In the genomic region with DNA sequence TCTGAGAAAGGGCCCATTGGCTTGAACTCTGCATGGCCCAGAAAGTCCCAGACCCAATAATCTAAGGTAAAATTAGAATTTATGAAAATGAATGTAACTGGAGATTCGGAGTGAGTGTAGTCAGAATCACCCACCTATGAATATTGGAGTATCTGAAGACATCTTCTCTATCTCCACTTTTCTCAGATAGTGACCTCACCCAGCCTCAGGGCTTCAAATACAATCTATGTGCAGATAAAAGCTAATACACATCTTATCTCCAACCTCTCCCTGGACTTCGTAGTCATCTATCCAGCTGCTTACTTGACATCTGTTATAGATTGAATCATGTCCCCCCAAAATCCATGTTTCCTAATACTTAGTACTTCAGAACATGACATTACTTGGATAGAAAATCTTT, we compare ENCODE assay signal across 31 cellular contexts.
DNase-seq lines count a peak whose midpoint lies in the region.
"Had no signal": no experiment of that assay in that cellular context is flagged by ENCODE, and none has a peak within 500 bp of the region (broad histone marks: within the 10 kb centered on the region; RNA-seq: fewer than 3 reads in every experiment).

No MANE protein-coding gene starts in this region.

- H4K91ac ChIP-seq in trophoblast cell (ENCODE audit: low read depth, low read length), result no peak overlapping the region

- H2BK5ac ChIP-seq in mesendoderm (ENCODE audit: low read length), result no peak overlapping the region
- no peak overlapping the region for H2BK5ac ChIP-seq in trophoblast cell (ENCODE audit: low read depth, low read length, poor library complexity)

- H2AK5ac ChIP-seq in mesendoderm (ENCODE audit: low read length) (no peak overlapping the region), trophoblast cell (ENCODE audit: low read length) (no peak overlapping the region)

- no peak overlapping the region for H3K23ac ChIP-seq in mesendoderm (ENCODE audit: low read length)
- H3K23ac ChIP-seq in trophoblast cell (ENCODE audit: low read length), result no peak overlapping the region

- H2BK120ac ChIP-seq in mesendoderm (ENCODE audit: low read depth, low read length), result no peak overlapping the region
- H2BK120ac ChIP-seq in trophoblast cell (ENCODE audit: insufficient read depth, low read length, poor library complexity), result no peak overlapping the region

- H3K4me2 ChIP-seq in mesendoderm (ENCODE audit: low read length) (no peak overlapping the region), trophoblast cell (ENCODE audit: low read length) (no peak overlapping the region)
- H3K4me2 ChIP-seq: A549; BLaER1; BLaER1 treated with 17β-estradiol and CSF1 and Interleukin-3, amounts not matched to agents 10 nM and 100 nM had no signal

- H3K27ac ChIP-seq in mesendoderm (ENCODE audit: low read depth, low read length) (no peak overlapping the region), trophoblast cell (ENCODE audit: low read depth, low read length) (no peak overlapping the region)
- H3K27ac ChIP-seq: 22Rv1; A549; BLaER1; BLaER1 treated with 17β-estradiol and CSF1 and Interleukin-3, amounts not matched to agents 10 nM and 100 nM; C4-2B had no signal

- no peak overlapping the region for H2BK12ac ChIP-seq in trophoblast cell (ENCODE audit: low read length)

- no peak overlapping the region for H3K9ac ChIP-seq in mesendoderm (ENCODE audit: low read length)
- no peak overlapping the region for H3K9ac ChIP-seq in trophoblast cell (ENCODE audit: low read length)
- H3K9ac ChIP-seq: BLaER1; BLaER1 treated with 17β-estradiol and CSF1 and Interleukin-3, amounts not matched to agents 10 nM and 100 nM had no signal

- no peak overlapping the region for H3K14ac ChIP-seq in trophoblast cell (ENCODE audit: low read length)

- H3K4me1 ChIP-seq in mesendoderm (ENCODE audit: control insufficient read depth, low read depth, low read length), result no peaks in the 10 kb centered on the region
- H3K4me1 ChIP-seq in trophoblast cell (ENCODE audit: control insufficient read depth in 1 of 2, insufficient read depth in 2 of 2, low read length in 2 of 2), result no peaks in the 10 kb centered on the region
- H3K4me1 ChIP-seq: A549, BE2C, Caco-2 had no signal

- H3K36me3 ChIP-seq in mesendoderm (ENCODE audit: control insufficient read depth, insufficient read depth, low read length) (no peaks in the 10 kb centered on the region), trophoblast cell (ENCODE audit: control insufficient read depth in 1 of 2, insufficient read depth in 2 of 2, low read length in 2 of 2) (no peaks in the 10 kb centered on the region)
- H3K36me3 ChIP-seq: BE2C; BLaER1; BLaER1 treated with 17β-estradiol and CSF1 and Interleukin-3, amounts not matched to agents 10 nM and 100 nM had no signal

- no peak overlapping the region for H2AFZ ChIP-seq in trophoblast cell (ENCODE audit: insufficient read depth, low read length, poor library complexity)

- H3K4ac ChIP-seq in mesendoderm (ENCODE audit: low read depth, low read length), result no peak overlapping the region
- H3K4ac ChIP-seq in trophoblast cell (ENCODE audit: low read depth, low read length), result no peak overlapping the region

- H3K9me3 ChIP-seq in trophoblast cell (ENCODE audit: insufficient read depth, low read depth, low read length), result no peaks in the 10 kb centered on the region
- H3K9me3 ChIP-seq: A549; BE2C; BLaER1; BLaER1 treated with 17β-estradiol and CSF1 and Interleukin-3, amounts not matched to agents 10 nM and 100 nM; Caco-2 had no signal

- H4K5ac ChIP-seq in mesendoderm (ENCODE audit: low read length), result no peak overlapping the region

- no peak overlapping the region for H3K18ac ChIP-seq in mesendoderm (ENCODE audit: low read length)
- H3K18ac ChIP-seq in trophoblast cell (ENCODE audit: low read length), result no peak overlapping the region

- H3K56ac ChIP-seq in mesendoderm (ENCODE audit: low read length), result no peak overlapping the region

- H3K4me3 ChIP-seq in mesendoderm (ENCODE audit: low read length) (no peak overlapping the region), trophoblast cell (ENCODE audit: low read depth, low read length) (no peak overlapping the region)
- H3K4me3 ChIP-seq: A549; BLaER1; BLaER1 treated with 17β-estradiol and CSF1 and Interleukin-3, amounts not matched to agents 10 nM and 100 nM had no signal

- no peak overlapping the region for H2BK15ac ChIP-seq in mesendoderm (replicated peaks; ENCODE audit: low read depth)

- no peak overlapping the region for H4K12ac ChIP-seq in trophoblast cell (ENCODE audit: low read depth, low read length)

- H3K79me1 ChIP-seq in mesendoderm (ENCODE audit: low read length) (no peaks in the 10 kb centered on the region), trophoblast cell (ENCODE audit: low read length) (no peaks in the 10 kb centered on the region)

- H3K79me2 ChIP-seq in mesendoderm (ENCODE audit: control insufficient read depth, insufficient read depth, low read length) (no peaks in the 10 kb centered on the region), trophoblast cell (ENCODE audit: control insufficient read depth, insufficient read depth, low read length, poor library complexity) (no peaks in the 10 kb centered on the region)

- H3K27me3 ChIP-seq in mesendoderm (ENCODE audit: insufficient read depth, low read length, poor library complexity) (no peaks in the 10 kb centered on the region), trophoblast cell (ENCODE audit: insufficient read depth, low read length) (no peaks in the 10 kb centered on the region)
- H3K27me3 ChIP-seq: BE2C; BLaER1; BLaER1 treated with 17β-estradiol and CSF1 and Interleukin-3, amounts not matched to agents 10 nM and 100 nM had no signal

- no CpG with 5 or more reads among the region's 2 CpGs for WGBS in mesendoderm (ENCODE audit: extremely low coverage, insufficient coverage, low lambda C conversion rate)
- no CpG with 5 or more reads among the region's 2 CpGs for WGBS in trophoblast cell (ENCODE audit: extremely low coverage, insufficient coverage, insufficient read length)

- no peak overlapping the region for H4K8ac ChIP-seq in mesendoderm (ENCODE audit: low read depth, low read length)
- no peak overlapping the region for H4K8ac ChIP-seq in trophoblast cell (ENCODE audit: low read depth, low read length)

- DNase-seq in NCI-H226 (peak; percentile 17), mesendoderm (peak; percentile 14), trophoblast cell (peak; percentile 76 to 84), NCI-H345 treated with DMSO at 0.1 percent for 48 hours (lab: John Stamatoyannopoulos, UW; ENCODE audit: unreplicated experiment) (no peak), SKM-1 treated with dmso at 0.1 percent for 144 hours (lab: John Stamatoyannopoulos, UW; ENCODE audit: unreplicated experiment) (no peak), HCEC 1CT (no peak)
- DNase-seq: 8988T; ACHN; AML-193; BE2C; C1 segment of cervical spinal cord; Caco-2; Calu3; CD4-positive, alpha-beta memory T cell; CD4-positive, alpha-beta T cell; CD4-positive, CD25-positive, alpha-beta regulatory T cell; CD8-positive, alpha-beta memory T cell; CD8-positive, alpha-beta T cell; COR-L47; DMS 273 treated with DMSO at 0.1 percent for 48 hours; DMS153; DMS53; DMS79; DMS79 treated with DMSO at 0.1 percent for 48 hours; DND-41; EL had no signal

Comparison
In these comparisons a context has a peak if more than half of its experiments do, and no peak if none do; other contexts are left out.
1. DNase-seq: peak in NCI-H226 (single experiment), mesendoderm (single experiment) and trophoblast cell (2 of 2); none in NCI-H345 treated with DMSO at 0.1 percent for 48 hours (single experiment), SKM-1 treated with dmso at 0.1 percent for 144 hours (single experiment) and HCEC 1CT (single experiment).